ENCODE assay signal across 8 cellular contexts in the genomic region with DNA sequence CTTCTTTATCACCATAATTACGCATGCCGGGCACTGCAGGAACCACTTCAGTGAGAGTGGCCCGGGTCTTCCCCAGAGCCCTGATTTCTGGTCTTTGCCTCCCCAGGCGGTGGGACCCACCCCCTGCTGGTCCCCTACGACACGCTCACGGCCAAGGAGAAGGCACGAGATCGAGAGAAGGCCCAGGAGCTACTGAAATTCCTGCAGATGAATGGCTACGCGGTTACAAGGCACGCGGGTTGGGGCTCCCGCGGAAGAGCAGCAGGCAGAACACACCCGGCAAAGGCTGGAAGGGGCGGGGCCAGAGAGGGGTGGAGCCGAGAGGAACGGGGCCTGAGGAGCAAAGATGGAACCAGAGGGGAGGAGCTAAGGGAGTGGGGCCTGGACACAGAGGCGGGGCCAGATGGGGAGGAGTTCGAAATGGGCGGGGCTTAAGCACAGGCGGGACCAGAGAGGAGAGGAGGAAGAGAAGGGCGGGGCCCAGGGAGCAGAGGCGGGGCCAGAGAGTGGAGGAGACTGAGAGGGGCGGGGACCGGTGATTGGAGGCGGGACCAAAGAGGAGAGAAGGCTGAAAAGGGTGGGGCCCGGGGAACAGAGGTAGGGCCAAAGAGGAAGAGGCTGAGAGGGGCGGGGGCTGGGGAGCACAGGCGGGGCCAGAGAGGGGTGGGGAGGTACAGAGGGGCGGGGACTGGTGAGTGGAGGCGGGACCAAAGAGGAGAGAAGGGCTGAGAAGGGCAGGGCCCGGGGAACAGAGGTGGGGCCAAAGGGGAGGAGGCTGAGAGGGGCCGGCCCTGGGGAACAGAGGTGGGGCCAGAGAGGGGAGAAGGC.
DNase-seq lines count a peak whose midpoint lies in the region; ATAC-seq and TF ChIP-seq lines count a peak whose summit lies in the region.

No MANE protein-coding gene starts in this region.

- no peaks in the 10 kb centered on the region for H3K79me2 ChIP-seq in OCI-LY3 (ENCODE audit: low read length)

- DNase-seq in G401 (ENCODE audit: low spot score) (peak; percentile 72), germinal center (ENCODE audit: low spot score) (peak; percentile 92), psoas muscle (peak; percentile 82 to 95), NCI-H1048 (lab: John Stamatoyannopoulos, UW) (no peak)
- DNase-seq in activated T-cell treated with anti-CD3 and anti-CD28 coated beads, Interleukin-2, amount 50 U/mL, for 1 hour = peak; percentile 24

- H2AFZ ChIP-seq in OCI-LY3 (ENCODE audit: low read depth, low read length) = peak overlapping the region; percentile 44; the same call in 1 of the 2 replicates

- TF ChIP-seq CTCF in OCI-LY3 (IDR thresholded peaks at IDR 0.05; ENCODE audit: low read depth, low read length) = no peak
- TF ChIP-seq CTCF in psoas muscle (IDR thresholded peaks at IDR 0.05) = no peak

- H3K4me3 ChIP-seq in OCI-LY3 (ENCODE audit: low read length) (peak overlapping the region; percentile 75), psoas muscle (no peak overlapping the region)

- in situ Hi-C loops in G401 (cut with HindIII; ENCODE audit: low sequenced_read_pairs) = no loop called here

- peak; percentile 56 for ATAC-seq in HG03103 (IDR thresholded peaks at IDR 0.05; ENCODE audit: low read depth, unreplicated experiment)
- peak; percentile 79 to 89 (median 85) for ATAC-seq in psoas muscle
- no peak for ATAC-seq in HG03571 (IDR thresholded peaks at IDR 0.05; ENCODE audit: unreplicated experiment)

- whole genome bisulfite sequencing in psoas muscle, 3 donors = 50 to 60% (median 56%) methylated on average over 31 to 35 of the region's 35 CpGs

- H3K27me3 ChIP-seq in OCI-LY3 (ENCODE audit: low read depth, low read length) = no peaks in the 10 kb centered on the region
- H3K27me3 ChIP-seq in psoas muscle (ENCODE audit: insufficient read depth in 3 of 3, low read length in 2 of 3) = no peaks in the 10 kb centered on the region

- H3K9ac ChIP-seq in OCI-LY3 (ENCODE audit: low read length) = peak overlapping the region; percentile 62

- intact Hi-C loops in psoas muscle (cut with DNase I) = no loop called here

- H3K9me3 ChIP-seq in OCI-LY3 (ENCODE audit: insufficient read depth, low read length) = no peaks in the 10 kb centered on the region
- no peaks in the 10 kb centered on the region for H3K9me3 ChIP-seq in psoas muscle

- H3K36me3 ChIP-seq in OCI-LY3 (replicated peaks; ENCODE audit: low read depth, low read length) (peaks cover 15% of the 10 kb centered on the region), psoas muscle (ENCODE audit: insufficient read depth in 1 of 2, low read depth in 1 of 2) (peaks cover 2 to 95% of the 10 kb centered on the region in 2 donors)

- peak overlapping the region; percentile 8; the same call in 1 of the 2 replicates for H3K27ac ChIP-seq in OCI-LY3 (ENCODE audit: low read length)
- no peak overlapping the region for H3K27ac ChIP-seq in psoas muscle

- H3K4me2 ChIP-seq in OCI-LY3 (ENCODE audit: low read length) = peak overlapping the region; percentile 88

- no peaks in the 10 kb centered on the region for H4K20me1 ChIP-seq in OCI-LY3 (ENCODE audit: insufficient read depth, low read length)

- H3K4me1 ChIP-seq in OCI-LY3 (ENCODE audit: low read length) (peaks cover 9% of the 10 kb centered on the region; the same call in 1 of the 2 replicates), psoas muscle (no peaks in the 10 kb centered on the region)
